8 cellular contexts compared by ENCODE assay signal in the genomic region with DNA sequence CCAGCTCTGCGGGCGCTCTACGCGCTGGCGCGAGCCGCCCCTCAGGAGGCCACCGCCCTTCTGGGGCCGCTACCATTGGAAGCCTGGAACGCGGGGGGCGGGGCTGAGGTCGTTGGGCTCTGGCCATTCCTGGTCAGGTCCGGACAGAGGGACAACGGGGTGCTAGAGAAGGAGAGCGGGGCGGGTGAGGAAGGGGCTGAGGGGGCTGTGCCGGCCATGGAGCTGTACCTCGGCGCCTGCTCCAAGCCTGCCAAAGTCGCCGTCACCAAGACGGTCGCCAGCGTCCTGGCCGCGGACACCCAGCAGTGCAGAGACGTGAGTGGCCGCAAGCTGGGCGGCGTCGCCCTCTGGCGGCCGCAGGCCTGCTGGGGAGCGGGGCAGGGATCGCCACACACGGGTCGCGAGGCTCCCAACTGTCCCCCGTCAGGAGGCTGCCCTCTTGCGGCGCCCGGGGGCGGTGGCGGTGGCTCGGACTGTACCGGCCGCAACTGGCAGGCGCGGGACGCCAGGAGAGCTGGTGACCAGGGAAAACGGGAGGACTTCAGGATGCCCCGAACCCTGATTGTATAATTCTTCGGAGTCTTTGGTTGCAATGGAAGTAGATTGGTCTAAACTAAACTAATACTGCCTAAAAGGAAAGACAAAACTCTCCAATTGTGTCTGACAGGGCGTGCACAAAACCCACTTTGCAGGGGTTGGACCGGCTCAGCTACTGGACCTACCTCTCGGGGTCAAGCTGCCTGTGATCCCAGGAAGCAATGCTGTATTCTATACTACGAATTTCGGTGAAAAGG. TPM values are rescaled to one million over a fixed set of nuclear protein-coding genes. Genes with fewer than 3 reads are reported as not detected.
DNase-seq lines count a peak whose midpoint lies in the region; ATAC-seq and TF ChIP-seq lines count a peak whose summit lies in the region.

A gene with protein sequence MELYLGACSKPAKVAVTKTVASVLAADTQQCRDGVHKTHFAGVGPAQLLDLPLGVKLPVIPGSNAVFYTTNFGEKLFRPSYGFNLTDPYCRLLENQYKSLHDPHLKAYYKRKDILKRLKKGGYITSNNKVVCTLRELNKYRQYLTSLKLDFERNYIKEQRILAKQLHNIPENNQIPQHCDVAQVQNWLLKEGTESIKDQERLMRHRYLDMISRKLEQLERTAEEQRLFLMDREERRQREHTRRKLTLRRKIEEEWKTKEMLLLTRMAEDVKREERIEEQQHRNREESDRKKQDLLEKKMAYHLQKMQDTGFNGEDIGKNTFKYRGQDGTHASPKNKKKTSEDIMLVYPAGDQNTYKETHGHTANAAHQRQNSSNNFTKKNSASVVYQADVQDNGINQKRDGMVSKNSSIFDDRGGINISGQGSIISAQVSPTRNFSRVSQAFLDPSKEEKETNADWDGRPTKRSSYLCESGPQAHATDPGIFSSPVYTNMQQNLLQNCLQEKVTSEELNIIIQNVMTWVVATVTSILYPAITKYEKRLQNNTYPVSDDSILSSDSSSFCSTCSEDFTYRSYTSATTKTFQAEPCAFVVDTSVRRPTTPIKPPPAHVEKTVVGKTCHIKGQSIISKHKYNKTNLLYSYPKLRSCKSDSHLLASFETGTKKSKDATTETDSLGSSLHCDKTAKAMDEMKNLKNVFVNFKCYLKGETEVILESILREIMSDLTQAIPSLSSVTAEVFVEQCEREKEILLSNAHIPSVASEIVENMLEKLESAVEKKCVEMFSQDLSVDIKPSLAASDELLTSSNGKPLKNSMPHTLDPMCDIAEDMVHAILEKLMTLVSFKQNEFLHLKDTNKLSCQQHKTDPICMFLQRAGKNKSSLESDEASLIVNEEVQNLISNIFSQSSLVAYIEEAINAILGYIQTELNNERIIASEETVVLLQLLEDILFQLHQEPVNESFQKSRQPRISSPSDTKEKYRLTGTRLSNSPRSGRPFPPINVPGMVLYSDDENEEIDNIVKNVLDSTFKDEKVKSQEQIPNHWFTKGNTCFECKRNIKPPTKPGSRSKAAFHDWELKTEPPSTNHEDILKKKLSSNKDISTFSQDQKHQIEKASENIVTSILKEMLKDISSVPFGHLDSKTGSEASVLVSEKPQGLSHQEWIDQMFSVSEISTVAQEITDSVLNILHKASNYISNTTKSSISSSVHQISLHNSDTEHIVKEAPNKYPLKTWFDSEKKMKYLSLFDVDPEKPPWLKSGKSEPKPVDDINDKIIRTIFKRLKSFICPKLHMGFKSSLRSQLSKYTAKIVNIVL (N-terminal part only) (plus strand): TSS at position 126 of the 794 bp plus-strand sequence. CDS start 91 bp downstream, at position 217.

- H3K27ac ChIP-seq in AG04450 (ENCODE audit: low read depth, low read length) (no peak within 1 kb of the TSS), upper lobe of right lung (no peak within 1 kb of the TSS)

- H3K4me3 ChIP-seq in AG04450 (ENCODE audit: low read depth, low read length) (peak within 1 kb of the TSS; percentile 52), WI38 (ENCODE audit: low read depth, low read length) (peak within 1 kb of the TSS; percentile 24; the same call in 1 of the 2 replicates), mucosa of stomach (ENCODE audit: low read length) (peak within 1 kb of the TSS; percentile 29), upper lobe of right lung (no peak within 1 kb of the TSS)

- H3K9me3 ChIP-seq in AG04450 (ENCODE audit: control insufficient read depth, insufficient read depth, low read length) (peaks cover 10% of the 10 kb centered on the region; the same call in 1 of the 2 replicates), mucosa of stomach (ENCODE audit: control insufficient read depth, low read length) (no peaks in the 10 kb centered on the region), upper lobe of right lung (no peaks in the 10 kb centered on the region)

- intact Hi-C loops in upper lobe of right lung (cut with DNase I): no loop called here

- H3K4me1 ChIP-seq in mucosa of stomach (ENCODE audit: control insufficient read depth, insufficient read depth, low read length): peaks cover 7% of the 10 kb centered on the region
- no peaks in the 10 kb centered on the region for H3K4me1 ChIP-seq in upper lobe of right lung

- H3K36me3 ChIP-seq in mucosa of stomach (ENCODE audit: control insufficient read depth, insufficient read depth, low read length) (no peaks in the 10 kb centered on the region), upper lobe of right lung (no peaks in the 10 kb centered on the region)

- DNase-seq in AG04450 (ENCODE audit: low read depth, low spot score) (no peak), upper lobe of right lung (peak; percentile 72), DMS79 treated with DMSO at 0.1 percent for 48 hours (lab: John Stamatoyannopoulos, UW) (no peak)

- CTCF ChIA-PET in AG04450 (lab: Charles Lee): interaction anchor here (0.5 to 1.9 kb wide), 15 partner anchors 8 to 1139 kb away, joined by 3 to 10 read pairs (median 3); no protein-coding TSS in a partner anchor

- POLR2A ChIA-PET in AG04450 (lab: Yijun Ruan, JAX): no interaction called here

- H3K27me3 ChIP-seq in AG04450 (ENCODE audit: control insufficient read depth, insufficient read depth, low read length): no peaks in the 10 kb centered on the region
- H3K27me3 ChIP-seq in mucosa of stomach (ENCODE audit: control insufficient read depth, insufficient read depth, low read length): no peaks in the 10 kb centered on the region
- peaks cover 14% of the 10 kb centered on the region for H3K27me3 ChIP-seq in upper lobe of right lung

- ATAC-seq in GM18907 (IDR thresholded peaks at IDR 0.05; ENCODE audit: unreplicated experiment) (peak; percentile 97), HG03095 (IDR thresholded peaks at IDR 0.05; ENCODE audit: unreplicated experiment) (peak; percentile 98), esophagus mucosa (peak; percentile 76), upper lobe of right lung (peak; percentile 94)

- TF ChIP-seq CTCF in AG04450 (IDR thresholded peaks at IDR 0.05; ENCODE audit: low read depth, low read length): peak; percentile 60
- peak; percentile 41; the same call in 1 of the 2 replicates for TF ChIP-seq CTCF in WI38 (IDR thresholded peaks at IDR 0.05; ENCODE audit: low read depth, low read length)
- peak; percentile 45 for TF ChIP-seq CTCF in upper lobe of right lung (IDR thresholded peaks at IDR 0.05)

- H3K9ac ChIP-seq in mucosa of stomach (ENCODE audit: low read length): no peak within 1 kb of the TSS

RNA-seq across cellular contexts. Expression of the gene that starts here (rescaled TPM):
- polyA plus RNA-seq in AG04450 (2011; rRNA removed): 0.27 and 0.48 TPM in 2 replicates
- 2.3 and 2.8 TPM in 2 replicates for polyA minus RNA-seq in AG04450 (2011; rRNA and poly(A)+ RNA removed)
- total RNA-seq in esophagus mucosa: 0.24 TPM
- 0.29 TPM for total RNA-seq in upper lobe of right lung

Comparison
In these comparisons a context has a peak if more than half of its experiments do, and no peak if none do; other contexts are left out.
1. Peak in ATAC-seq in esophagus mucosa; RNA of the gene not detected or under 1 TPM.
2. Peak in DNase-seq and ATAC-seq in upper lobe of right lung; RNA of the gene not detected or under 1 TPM.